In genomic region chr17:19939993-19940721, GRCh38 we compare ENCODE assay signal across 19 cellular contexts. TPM values are rescaled to one million over a fixed set of nuclear protein-coding genes. Genes with fewer than 3 reads are reported as not detected.
DNase-seq lines count a peak whose midpoint lies in the region; ATAC-seq, FAIRE-seq and TF ChIP-seq lines count a peak whose summit lies in the region.
"Had no signal": no experiment of that assay in that cellular context is flagged by ENCODE, and none has a peak within 500 bp of the region (broad histone marks: within the 10 kb centered on the region; RNA-seq: fewer than 3 reads in every experiment).

No MANE protein-coding gene starts in this region.

- H3K9me3 ChIP-seq in A549 (no peaks in the 10 kb centered on the region), HEK293 (ENCODE audit: control insufficient read depth, insufficient read depth, low read depth, low read length) (no peaks in the 10 kb centered on the region)
- H3K9me3 ChIP-seq: SJCRH30, uterus had no signal

- H3K4me3 Mint-ChIP-seq in activated T-helper 17 cell treated with anti-CD3 and anti-CD28 coated beads, Interleukin-2, amount 50 U/mL, for 72 hours, result no peak overlapping the region
- H3K4me3 Mint-ChIP-seq: IgD-negative memory B cell had no signal

- TF ChIP-seq RAD21 in A549 (conservative IDR thresholded peaks at IDR 0.05 in 1 of 2, IDR thresholded peaks at IDR 0.05 in 1 of 2), result no peak

- TF ChIP-seq EP300 in A549 (IDR thresholded peaks at IDR 0.05), result no peak

- H3K27me3 ChIP-seq in layer of hippocampus (ENCODE audit: control insufficient read depth, insufficient read depth, low read length), result no peaks in the 10 kb centered on the region
- H3K27me3 ChIP-seq: SJCRH30, uterus had no signal

- CTCF ChIA-PET in A549 (lab: Yijun Ruan, JAX) (interaction anchor here (0.9 to 1.3 kb wide), 3 partner anchors 10 to 13 kb away, joined by 3 to 4 read pairs (median 3); no protein-coding TSS in a partner anchor), HEK293 (lab: Yijun Ruan, JAX) (interaction anchor here (0.5 to 0.7 kb wide), 2 partner anchors 14 to 165 kb away, joined by 3 read pairs; no protein-coding TSS in a partner anchor)

- DNase-seq in A549 (ENCODE audit: low read depth in 1 of 2, low spot score in 1 of 2) (no peak), NK-92 (lab: John Stamatoyannopoulos, UW; ENCODE audit: unreplicated experiment) (no peak), NCI-H1417 (lab: John Stamatoyannopoulos, UW) (no peak), NCI-H146 (lab: John Stamatoyannopoulos, UW) (no peak)
- DNase-seq: cortex of kidney, DND-41, left ventricle myocardium superior, NCI-H2081, NCI-H524, OCI-M1, SJCRH30, uterus had no signal

- H3K9me3 Mint-ChIP-seq in activated T-helper 17 cell treated with anti-CD3 and anti-CD28 coated beads, Interleukin-2, amount 50 U/mL, for 72 hours, result no peaks in the 10 kb centered on the region
- H3K9me3 Mint-ChIP-seq: IgD-negative memory B cell had no signal

- no peak for TF ChIP-seq CTCF in A549 (IDR thresholded peaks at IDR 0.05)
- TF ChIP-seq CTCF in HEK293 (tag by site-specific recombination; IDR thresholded peaks at IDR 0.05), result no peak

- peaks cover 97% of the 10 kb centered on the region for H3K36me3 Mint-ChIP-seq in activated T-helper 17 cell treated with anti-CD3 and anti-CD28 coated beads, Interleukin-2, amount 50 U/mL, for 72 hours (ENCODE audit: low read depth)
- H3K36me3 Mint-ChIP-seq: IgD-negative memory B cell had no signal

- peaks cover 54 to 86% of the 10 kb centered on the region in 2 experiments for H3K36me3 ChIP-seq in HEK293 (ENCODE audit: control insufficient read depth in 2 of 2, insufficient read depth in 1 of 2, low read length in 2 of 2)
- H3K36me3 ChIP-seq: uterus had no signal

- 76% methylated on average over 2 of the region's 2 CpGs for WGBS in A549 (ENCODE audit: missing lambda C conversion rate)

- ATAC-seq in A549 (no peak), HG02870 (IDR thresholded peaks at IDR 0.05; ENCODE audit: unreplicated experiment) (no peak)
- ATAC-seq in activated T-helper 17 cell treated with anti-CD3 and anti-CD28 coated beads, Interleukin-2, amount 50 U/mL, for 72 hours (replicated peaks), result no peak
- ATAC-seq: activated CD4-positive, CD25-positive, alpha-beta regulatory T cell treated with anti-CD3 and anti-CD28 coated beads, Interleukin-2, amount 50 U/mL, for 24 hours; sciatic nerve had no signal

- peaks cover 58% of the 10 kb centered on the region for H3K4me1 ChIP-seq in A549
- H3K4me1 ChIP-seq in HEK293 (ENCODE audit: control insufficient read depth, insufficient read depth, low read length), result peaks cover 16% of the 10 kb centered on the region
- H3K4me1 ChIP-seq: SJCRH30 had no signal

- H3K27ac ChIP-seq in A549 (peak overlapping the region in 1 of 2 experiments; percentile 63; a peak in 1 of 6 replicates), HEK293 (ENCODE audit: extremely low read depth, low read depth, low read length) (0 out of 2 replicates have a peak overlapping the region, but pooled peaks have one; percentile 11), layer of hippocampus (ENCODE audit: low read depth, low read length) (peak overlapping the region; percentile 10)
- H3K27ac ChIP-seq: SJCRH30, uterus had no signal

- FAIRE-seq in A549 (lab: Jason Lieb, UNC), result peak; percentile 68

- POLR2A ChIA-PET in A549 (lab: Yijun Ruan, JAX), result no interaction called here
- POLR2A ChIA-PET in HEK293 (lab: Yijun Ruan, JAX), result no interaction called here

- H3K27ac Mint-ChIP-seq in activated T-helper 17 cell treated with anti-CD3 and anti-CD28 coated beads, Interleukin-2, amount 50 U/mL, for 72 hours, result peak overlapping the region; percentile 78

- TF ChIP-seq POLR2A in A549 (IDR thresholded peaks at IDR 0.05; ENCODE audit: low read length), result no peak

- H3K4me2 ChIP-seq in A549, result peak overlapping the region; percentile 65

- no peaks in the 10 kb centered on the region for H3K27me3 Mint-ChIP-seq in activated T-helper 17 cell treated with anti-CD3 and anti-CD28 coated beads, Interleukin-2, amount 50 U/mL, for 72 hours
- H3K27me3 Mint-ChIP-seq: IgD-negative memory B cell had no signal

- no peak overlapping the region for H3K4me3 ChIP-seq in A549
- no peak overlapping the region for H3K4me3 ChIP-seq in HEK293 (ENCODE audit: low read depth, low read length)
- H3K4me3 ChIP-seq: SJCRH30, uterus had no signal

- H3K4me1 Mint-ChIP-seq in activated T-helper 17 cell treated with anti-CD3 and anti-CD28 coated beads, Interleukin-2, amount 50 U/mL, for 72 hours, result peaks cover 11% of the 10 kb centered on the region

TF ChIP-seq in A549, 52 proteins besides CTCF, POLR2A, EP300 and RAD21 (continues in another document):
- TF ChIP-seq RCOR1 (IDR thresholded peaks at IDR 0.05; ENCODE audit: low read depth, low read length), result no peak
- no peak for TF ChIP-seq NPAS2 (CRISPR knock-in tag; IDR thresholded peaks at IDR 0.05; ENCODE audit: borderline replicate concordance)
- no peak for TF ChIP-seq HOXB13 (CRISPR knock-in tag; IDR thresholded peaks at IDR 0.05; ENCODE audit: low read depth)
- no peak for TF ChIP-seq RARB (CRISPR knock-in tag; IDR thresholded peaks at IDR 0.05)
- TF ChIP-seq GATA3 (IDR thresholded peaks at IDR 0.05; ENCODE audit: borderline replicate concordance), result no peak
- no peak for TF ChIP-seq MAFK (IDR thresholded peaks at IDR 0.05; ENCODE audit: partially characterized antibody)
- TF ChIP-seq HOXA7 (CRISPR knock-in tag; IDR thresholded peaks at IDR 0.05), result no peak
- no peak for TF ChIP-seq FOXS1 (CRISPR knock-in tag; IDR thresholded peaks at IDR 0.05)
- TF ChIP-seq REST (IDR thresholded peaks at IDR 0.05), result no peak

TF ChIP-seq in HEK293, 187 proteins besides CTCF, POLR2A, EP300 and RAD21:
- no peak for TF ChIP-seq MYNN (tag by site-specific recombination; IDR thresholded peaks at IDR 0.05; ENCODE audit: borderline replicate concordance)
- TF ChIP-seq ZNF426 (tag by site-specific recombination; IDR thresholded peaks at IDR 0.05), result no peak
- no peak for TF ChIP-seq OSR2 (tag by site-specific recombination; IDR thresholded peaks at IDR 0.05)
- TF ChIP-seq ZNF335 (tag by site-specific recombination; conservative IDR thresholded peaks at IDR 0.05), result no peak
- no peak for TF ChIP-seq SP3 (tag by site-specific recombination; IDR thresholded peaks at IDR 0.05)
- no peak for TF ChIP-seq PRDM10 (tag by site-specific recombination; IDR thresholded peaks at IDR 0.05)
- no peak for TF ChIP-seq ZNF391 (tag by site-specific recombination; IDR thresholded peaks at IDR 0.05; ENCODE audit: borderline replicate concordance, low read depth)
- TF ChIP-seq ZNF394 (tag by site-specific recombination; IDR thresholded peaks at IDR 0.05; ENCODE audit: borderline replicate concordance), result no peak

RNA-seq across cellular contexts. Expression of gene AKAP10, which starts 37.5 kb away (rescaled TPM):
- polyA plus RNA-seq in A549 (2011; rRNA removed), result 51.1 and 52.9 TPM in 2 replicates
- polyA plus RNA-seq in A549 (2012; cell fraction: cytosol; rRNA removed), result 12.2 and 15.4 TPM in 2 replicates
- 11.2 and 15.7 TPM in 2 replicates for polyA plus RNA-seq in A549 (2012; cell fraction: nucleus; rRNA removed)
- 19.9 to 22.0 TPM (median 21.9 TPM) in 3 replicates for polyA plus RNA-seq in A549 (2017; fragmentation: RNase III; extraction: RNeasy Plus Mini Kit Qiagen cat#74134 plus additional on column Dnase treatment)
- polyA minus RNA-seq in A549 (2011; rRNA and poly(A)+ RNA removed), result 71.1 and 72.9 TPM in 2 replicates
- 10 to 100 TPM; 38.8 to 64.1 TPM for total RNA-seq in activated T-helper 17 cell treated with anti-CD3 and anti-CD28 coated beads, Interleukin-2, amount 50 U/mL, for 72 hours
